Comparison of ENCODE assay signal across 24 cellular contexts in genomic region chr5:179161901-179162300, GRCh38.
A peak's percentile ranks its signal among the peaks of the same experiment; 100 is the strongest.
DNase-seq lines count a peak whose midpoint lies in the region; ATAC-seq and TF ChIP-seq lines count a peak whose summit lies in the region.
"Had no signal": no experiment of that assay in that cellular context is flagged by ENCODE, and none has a peak within 500 bp of the region (broad histone marks: within the 10 kb centered on the region; RNA-seq: fewer than 3 reads in every experiment).

No MANE protein-coding gene starts in this region.

- TF ChIP-seq CTCF in WTC11 (IDR thresholded peaks at IDR 0.05), result no peak
- TF ChIP-seq CTCF in lower lobe of right lung (IDR thresholded peaks at IDR 0.05), result no peak
- no peak for TF ChIP-seq CTCF in spleen (IDR thresholded peaks at IDR 0.05 in 8 of 11, conservative IDR thresholded peaks at IDR 0.05 in 3 of 11)
- no peak for TF ChIP-seq CTCF in endothelial cell (IDR thresholded peaks at IDR 0.05; ENCODE audit: unreplicated experiment)

- H3K36me3 ChIP-seq in lower lobe of right lung (no peaks in the 10 kb centered on the region), spleen (peaks cover 0 to 43% (median 0%) of the 10 kb centered on the region in 6 donors)
- H3K36me3 ChIP-seq: BLaER1 had no signal

- no peaks in the 10 kb centered on the region for H3K27me3 ChIP-seq in lower lobe of right lung (ENCODE audit: low read depth)
- peaks cover 0 to 7% (median 0%) of the 10 kb centered on the region in 7 donors for H3K27me3 ChIP-seq in spleen (replicated peaks in 1 of 7)
- H3K27me3 ChIP-seq: BLaER1 had no signal

- H3K4me3 Mint-ChIP-seq in WTC11 (no peak overlapping the region), endothelial cell (ENCODE audit: unreplicated experiment) (no peak overlapping the region)
- H3K4me3 Mint-ChIP-seq: CD4-positive, CD25-positive, alpha-beta regulatory T cell; IgD-negative memory B cell had no signal

- no peak for TF ChIP-seq POLR2A in spleen (IDR thresholded peaks at IDR 0.05)

- H3K4me3 ChIP-seq in lower lobe of right lung, result no peak overlapping the region
- no peak overlapping the region for H3K4me3 ChIP-seq in spleen
- H3K4me3 ChIP-seq: BLaER1, PC-9 had no signal

- CTCF ChIA-PET in WTC11 (lab: Charles Lee), result interaction anchor here (0.9 kb wide), 1 partner anchor 99 kb away, joined by 3 read pairs; no protein-coding TSS in a partner anchor

- WGBS in spleen, 5 donors, result 92 to 98% (median 92%) methylated on average over 8 of the region's 8 CpGs

- H3K27ac Mint-ChIP-seq in WTC11 (no peak overlapping the region), endothelial cell (ENCODE audit: unreplicated experiment) (no peak overlapping the region)
- H3K27ac Mint-ChIP-seq: CD4-positive, CD25-positive, alpha-beta regulatory T cell had no signal

- peaks cover 32% of the 10 kb centered on the region for H3K9me3 Mint-ChIP-seq in WTC11
- peaks cover 21% of the 10 kb centered on the region for H3K9me3 Mint-ChIP-seq in endothelial cell (ENCODE audit: unreplicated experiment)

- H3K27ac ChIP-seq in lower lobe of right lung, result no peak overlapping the region
- no peak overlapping the region for H3K27ac ChIP-seq in spleen
- H3K27ac ChIP-seq: BLaER1, KMS-11, PC-9 had no signal

- ATAC-seq in Right ventricle myocardium inferior (no peak), Right ventricle myocardium superior (ENCODE audit: poor library complexity) (no peak), WTC11 (no peak), lower lobe of right lung (no peak)

- H3K4me1 Mint-ChIP-seq in WTC11 (no peaks in the 10 kb centered on the region), endothelial cell (ENCODE audit: unreplicated experiment) (no peaks in the 10 kb centered on the region)
- H3K4me1 Mint-ChIP-seq: CD4-positive, CD25-positive, alpha-beta regulatory T cell; IgD-negative memory B cell had no signal

- H3K27me3 Mint-ChIP-seq in WTC11 (ENCODE audit: low read depth) (no peaks in the 10 kb centered on the region), endothelial cell (ENCODE audit: unreplicated experiment) (peaks cover 2% of the 10 kb centered on the region)
- H3K27me3 Mint-ChIP-seq: CD4-positive, CD25-positive, alpha-beta regulatory T cell; IgD-negative memory B cell had no signal

- POLR2A ChIA-PET in WTC11 (lab: Charles Lee), result no interaction called here

- peaks cover 2% of the 10 kb centered on the region for H3K4me1 ChIP-seq in lower lobe of right lung
- H3K4me1 ChIP-seq in spleen, result peaks cover 0 to 6% (median 4%) of the 10 kb centered on the region in 6 donors

- H3K36me3 Mint-ChIP-seq in WTC11, result peaks cover 7% of the 10 kb centered on the region; the same call in 1 of the 2 replicates
- peaks cover 13% of the 10 kb centered on the region for H3K36me3 Mint-ChIP-seq in endothelial cell (ENCODE audit: low read depth, unreplicated experiment)
- H3K36me3 Mint-ChIP-seq: CD4-positive, CD25-positive, alpha-beta regulatory T cell had no signal

- DNase-seq in Right ventricle myocardium inferior (ENCODE audit: missing footprints) (peak; percentile 45), Right ventricle myocardium superior (no peak), WTC11 (ENCODE audit: low spot score) (peak; percentile 4), lower lobe of right lung (peak; percentile 14), spleen (peak; percentile 47), COLO829 (ENCODE audit: low spot score) (no peak), endothelial cell (ENCODE audit: low spot score) (no peak)
- DNase-seq: CD4-positive, CD25-positive, alpha-beta regulatory T cell; DMS53; GOT3; HCEC 1CT; NCI-H1048; NCI-H1417; NCI-H1694; NCI-H2029 treated with DMSO at 0.1 percent for 48 hours; NCI-H446 treated with DMSO at 0.1 percent for 48 hours; NCI-H526; NCI-H82; NK-92 treated with Interleukin-12 subunit alpha and Interleukin-12 subunit beta, amount 100 ng/mL, for 24 hours; PC-9; SHP77 had no signal

- H3K9me3 ChIP-seq in lower lobe of right lung (no peaks in the 10 kb centered on the region), spleen (peaks cover 0 to 30% (median 10%) of the 10 kb centered on the region in 8 donors)

- intact Hi-C loops in Right ventricle myocardium inferior (cut with DNase I) (no loop called here), Right ventricle myocardium superior (cut with DNase I) (no loop called here), lower lobe of right lung (cut with DNase I) (loop anchor here (10.0 kb wide), 1 partner anchor 333 kb away; no protein-coding TSS in a partner anchor), spleen (cut with DNase I; ENCODE audit: low total_unique reads) (no loop called here)

TF ChIP-seq in WTC11, 78 proteins besides CTCF, POLR2A, EP300 and RAD21:
- TF ChIP-seq ATF1 (CRISPR knock-in tag; IDR thresholded peaks at IDR 0.05) (no peak), HMGXB4 (CRISPR knock-in tag; IDR thresholded peaks at IDR 0.05) (no peak)
TF ChIP-seq in WTC11: peak in this region for 0.

Comparison
In these comparisons a context has a peak if more than half of its experiments do, and no peak if none do; other contexts are left out.
1. DNase-seq: peak in Right ventricle myocardium inferior (single experiment), WTC11 (single experiment), lower lobe of right lung (single experiment) and spleen (single experiment); none in Right ventricle myocardium superior (single experiment), COLO829 (single experiment) and endothelial cell (single experiment).